In genomic region chr7:30983042-30983913, GRCh38 we compare ENCODE assay signal across 8 cellular contexts. TPM values are rescaled to one million over a fixed set of nuclear protein-coding genes. Genes with fewer than 3 reads are reported as not detected.
DNase-seq lines count a peak whose midpoint lies in the region; ATAC-seq and TF ChIP-seq lines count a peak whose summit lies in the region.

No MANE protein-coding gene starts in this region.

- no peak overlapping the region for H3K4me3 ChIP-seq in CD4-positive, alpha-beta memory T cell (ENCODE audit: low read length in 2 of 2)
- peak overlapping the region in 46 of 59 donors; percentile 12 to 57 (median 36) for H3K4me3 ChIP-seq in dorsolateral prefrontal cortex

- H3K27ac Mint-ChIP-seq in CD4-positive, alpha-beta memory T cell, result peak overlapping the region in 2 of 7 donors; percentile 21 to 26

- ATAC-seq in GM19324 (IDR thresholded peaks at IDR 0.05; ENCODE audit: low FRiP score, unreplicated experiment), result peak; percentile 78
- ATAC-seq in HG03432 (IDR thresholded peaks at IDR 0.05; ENCODE audit: unreplicated experiment), result peak; percentile 88

- no peaks in the 10 kb centered on the region for H3K36me3 Mint-ChIP-seq in CD4-positive, alpha-beta memory T cell

- POLR2A ChIA-PET in CD4-positive, alpha-beta memory T cell (lab: Charles Lee; ENCODE audit: partially characterized antibody), result interaction anchor here (1.1 kb wide), 1 partner anchor 139 kb away, joined by 6 read pairs; no protein-coding TSS in a partner anchor

- peaks cover 4% of the 10 kb centered on the region for H3K4me1 ChIP-seq in CD4-positive, alpha-beta memory T cell (ENCODE audit: insufficient read depth, low read length)

- intact Hi-C loops in CD4-positive, alpha-beta memory T cell (cut with micrococcal nuclease), result loop anchor here (2.0 kb wide), 1 partner anchor 182 kb away; no protein-coding TSS in a partner anchor
- intact Hi-C loops in dorsolateral prefrontal cortex (cut with DNase I), result loop anchor here (1.0 to 10.0 kb wide), 4 partner anchors 72 to 181 kb away; partner anchors contain the start of gene ADCYAP1R1 (in 1 of the 2)

- TF ChIP-seq CTCF in dorsolateral prefrontal cortex (IDR thresholded peaks at IDR 0.05 in 54 of 56, conservative IDR thresholded peaks at IDR 0.05 in 2 of 56; ENCODE audit: low read depth in 1 of 56, partially characterized antibody in 56 of 56), result peak; percentile 77 to 99 (median 94)

- no peaks in the 10 kb centered on the region for H3K36me3 ChIP-seq in CD4-positive, alpha-beta memory T cell (ENCODE audit: insufficient read depth, low read length)

- H3K27me3 ChIP-seq in CD4-positive, alpha-beta memory T cell (ENCODE audit: insufficient read depth, low read length), result no peaks in the 10 kb centered on the region
- H3K27me3 ChIP-seq in dorsolateral prefrontal cortex, result peaks cover 0 to 31% (median 5%) of the 10 kb centered on the region in 45 donors

- H3K27ac ChIP-seq in CD4-positive, alpha-beta memory T cell (ENCODE audit: low read depth, low read length), result no peak overlapping the region
- H3K27ac ChIP-seq in dorsolateral prefrontal cortex, result peak overlapping the region in 5 of 59 donors; percentile 9 to 46 (median 30)

- H3K4me3 Mint-ChIP-seq in CD4-positive, alpha-beta memory T cell, result peak overlapping the region in 5 of 8 donors; percentile 20 to 67 (median 54)

- H3K9me3 Mint-ChIP-seq in CD4-positive, alpha-beta memory T cell, result peaks cover 0 to 1% (median 0%) of the 10 kb centered on the region in 8 donors

- H3K9me3 ChIP-seq in CD4-positive, alpha-beta memory T cell (ENCODE audit: control insufficient read depth in 1 of 2, low read length in 2 of 2), result no peaks in the 10 kb centered on the region

- peak; percentile 40 to 66 (median 56) for DNase-seq in CD4-positive, alpha-beta memory T cell
- DNase-seq in NCI-H510A treated with DMSO at 0.1 percent for 48 hours (lab: John Stamatoyannopoulos, UW) (peak; percentile 69), dorsolateral prefrontal cortex (peak; percentile 79 to 94 (median 87)), lung microvascular endothelial cell (ENCODE audit: low read depth in 2 of 2) (peak; percentile 83 to 87)
- peak; percentile 70 for DNase-seq in activated CD4-positive, alpha-beta T cell treated with anti-CD3 and anti-CD28 coated beads, Interleukin-2, amount 50 U/mL, for 1 hour
- DNase-seq in stimulated activated CD8-positive, alpha-beta memory T cell treated with anti-CD3 and anti-CD28 coated beads, Interleukin-15, amount 100 ng/mL, for 1 hour (ENCODE audit: low read depth), result peak; percentile 64

- peaks cover 9 to 38% (median 12%) of the 10 kb centered on the region in 4 donors for H3K4me1 Mint-ChIP-seq in CD4-positive, alpha-beta memory T cell

- peaks cover 23 to 25% of the 10 kb centered on the region in 2 donors for H3K27me3 Mint-ChIP-seq in CD4-positive, alpha-beta memory T cell

- CTCF ChIA-PET in CD4-positive, alpha-beta memory T cell (lab: Charles Lee; ENCODE audit: partially characterized antibody), result interaction anchor here (0.7 to 7.4 kb wide), 31 partner anchors 8 to 256 kb away, joined by 3 to 136 read pairs (median 4); partner anchors contain the start of gene GHRHR

RNA-seq across cellular contexts. Expression of gene GHRHR, which starts 19.5 kb away (rescaled TPM):
- not detected for total RNA-seq in CD4-positive, alpha-beta memory T cell
- not detected for polyA plus RNA-seq in CD4-positive, alpha-beta memory T cell
- 1 to 10 TPM in 99 of 120 experiments, under 1 TPM in 1, not detected in 20; 0.85 to 8.8 (median 3.5) TPM for total RNA-seq in dorsolateral prefrontal cortex
- not detected in 2 replicates for total RNA-seq in lung microvascular endothelial cell

Comparison
In these comparisons a context has a peak if more than half of its experiments do, and no peak if none do; other contexts are left out.
1. H3K4me3 ChIP-seq: peak in dorsolateral prefrontal cortex (46 of 59); none in CD4-positive, alpha-beta memory T cell (0 of 2).
2. Peak in every context shown above with its lines, with median percentiles within 50 percentile points of each other: DNase-seq.